Comparison of ENCODE assay signal across 9 cellular contexts in genomic region chr9:136012651-136013050, GRCh38. TPM values are rescaled to one million over a fixed set of nuclear protein-coding genes. Genes with fewer than 3 reads are reported as not detected.
DNase-seq lines count a peak whose midpoint lies in the region; ATAC-seq, FAIRE-seq and TF ChIP-seq lines count a peak whose summit lies in the region.
"Had no signal": no experiment of that assay in that cellular context is flagged by ENCODE, and none has a peak within 500 bp of the region (broad histone marks: within the 10 kb centered on the region; RNA-seq: fewer than 3 reads in every experiment).

No MANE protein-coding gene starts in this region.

- no peak overlapping the region for H2BK20ac ChIP-seq in IMR-90 (ENCODE audit: low read depth, low read length)

- 80% methylated on average over 2 of the region's 18 CpGs; no CpG with 5 or more reads in 1 of the 2 experiments for WGBS in IMR-90 (ENCODE audit: extremely low coverage in 2 of 2, insufficient read length in 1 of 2), 2 experiments
- 83% methylated on average over 18 of the region's 18 CpGs for WGBS in K562 (ENCODE audit: insufficient coverage, low coverage, missing lambda C conversion rate)
- 86% methylated on average over 17 of the region's 18 CpGs for WGBS in hepatocyte (ENCODE audit: low lambda C conversion rate, missing lambda C conversion rate)
- 71% methylated on average over 18 of the region's 18 CpGs for WGBS in smooth muscle cell (ENCODE audit: low lambda C conversion rate)

- no peak for ATAC-seq in IMR-90 (ENCODE audit: low read depth)
- ATAC-seq in K562: no peak
- no peak for ATAC-seq in GM18870 (IDR thresholded peaks at IDR 0.05; ENCODE audit: unreplicated experiment)
- ATAC-seq in GM21390 (IDR thresholded peaks at IDR 0.05; ENCODE audit: unreplicated experiment): no peak
- ATAC-seq: HCT116 had no signal

- TF ChIP-seq EP300 in K562 (IDR thresholded peaks at IDR 0.05; ENCODE audit: low read length): no peak

- H2BK15ac ChIP-seq in IMR-90 (ENCODE audit: low read depth, low read length): no peak overlapping the region

- dilution Hi-C loops in IMR-90 (cut with HindIII; ENCODE audit: low sequenced_read_pairs, unreplicated experiment): no loop called here

- no peak overlapping the region for H3K4me2 ChIP-seq in IMR-90 (ENCODE audit: low read depth, low read length)
- H3K4me2 ChIP-seq in K562 (ENCODE audit: insufficient read depth, low read length): no peak overlapping the region
- H3K4me2 ChIP-seq in hepatocyte: peak overlapping the region; percentile 45
- H3K4me2 ChIP-seq in smooth muscle cell: peak overlapping the region; percentile 46

- H2AK9ac ChIP-seq in IMR-90 (replicated peaks; ENCODE audit: low read depth, low read length, poor library complexity): no peak overlapping the region

- BruUV-seq in IMR-90 (replicated peaks; lab: Mats Ljungman, UMichigan) (no TSS peak), K562 (replicated peaks; lab: Mats Ljungman, UMichigan) (no TSS peak)

- TF ChIP-seq CTCF in IMR-90 (conservative IDR thresholded peaks at IDR 0.05; ENCODE audit: low read depth, low read length) (no peak), K562 (IDR thresholded peaks at IDR 0.05 in 2 of 3, conservative IDR thresholded peaks at IDR 0.05 in 1 of 3; ENCODE audit: insufficient read depth in 2 of 3, low read depth in 1 of 3, low read length in 3 of 3) (no peak), hepatocyte (IDR thresholded peaks at IDR 0.05; ENCODE audit: poor library complexity) (no peak), smooth muscle cell (IDR thresholded peaks at IDR 0.05; ENCODE audit: borderline replicate concordance, insufficient read depth, poor library complexity, severe bottlenecking) (no peak)

- H4K91ac ChIP-seq in IMR-90 (ENCODE audit: insufficient read depth, low read depth, low read length): no peak overlapping the region

- in situ Hi-C loops in IMR-90 (cut with MboI; ENCODE audit: low sequenced_read_pairs): no loop called here
- in situ Hi-C loops in K562 (cut with MboI): no loop called here

- H3K18ac ChIP-seq in IMR-90 (ENCODE audit: low read depth, low read length): no peak overlapping the region

- H3K4me1 ChIP-seq in IMR-90 (ENCODE audit: control insufficient read depth, insufficient read depth, low read length) (peaks cover 20% of the 10 kb centered on the region), K562 (replicated peaks in 1 of 2; ENCODE audit: control insufficient read depth in 2 of 2, insufficient read depth in 2 of 2, low read length in 2 of 2) (peaks cover 0 to 66% of the 10 kb centered on the region in 2 experiments; a peak in 2 of 5 replicates), hepatocyte (ENCODE audit: insufficient read depth) (peaks cover 25% of the 10 kb centered on the region), smooth muscle cell (ENCODE audit: low read depth) (peaks cover 12% of the 10 kb centered on the region)

- no peak overlapping the region for H3K23ac ChIP-seq in IMR-90 (ENCODE audit: low read depth, low read length)

- H3K9me3 ChIP-seq in IMR-90 (ENCODE audit: control insufficient read depth, insufficient read depth, low read length) (no peaks in the 10 kb centered on the region), K562 (replicated peaks; ENCODE audit: control insufficient read depth, insufficient read depth, low read depth, low read length) (no peaks in the 10 kb centered on the region), hepatocyte (ENCODE audit: low read depth) (no peaks in the 10 kb centered on the region), smooth muscle cell (replicated peaks; ENCODE audit: low read depth) (no peaks in the 10 kb centered on the region)

- peaks cover 21% of the 10 kb centered on the region; the same call in 1 of the 2 replicates for H3K36me3 ChIP-seq in IMR-90 (ENCODE audit: control insufficient read depth, insufficient read depth, low read length)
- H3K36me3 ChIP-seq in K562 (ENCODE audit: control insufficient read depth, insufficient read depth, low read length): peaks cover 61% of the 10 kb centered on the region; the same call in 1 of the 3 replicates
- H3K36me3 ChIP-seq in hepatocyte (replicated peaks; ENCODE audit: insufficient read depth, low read depth): no peaks in the 10 kb centered on the region
- no peaks in the 10 kb centered on the region for H3K36me3 ChIP-seq in smooth muscle cell (ENCODE audit: low read depth)

- FAIRE-seq in K562 (lab: Jason Lieb, UNC): no peak

- H2BK5ac ChIP-seq in IMR-90 (ENCODE audit: low read depth, low read length, poor library complexity, severe bottlenecking): no peak overlapping the region

- intact Hi-C loops in IMR-90 (cut with micrococcal nuclease): no loop called here
- intact Hi-C loops in K562 (cut with micrococcal nuclease): no loop called here

- DNase-seq in IMR-90 (peak; percentile 15), K562 (ENCODE audit: extremely low read depth in 1 of 4, low spot score in 3 of 4) (peak in 1 of 4 experiments; percentile 44), hepatocyte (ENCODE audit: low spot score) (no peak), smooth muscle cell (lab: John Stamatoyannopoulos, UW; ENCODE audit: unreplicated experiment) (no peak), GM03348 (ENCODE audit: low spot score) (no peak), HuH-7 (ENCODE audit: low spot score) (no peak)

- H2AK5ac ChIP-seq in IMR-90 (ENCODE audit: low read depth, low read length): no peak overlapping the region

- POLR2A ChIA-PET in IMR-90 (lab: Charles Lee; ENCODE audit: unreplicated experiment): no interaction called here
- POLR2A ChIA-PET in K562 (lab: Yijun Ruan, JAX): interaction anchor here (0.6 to 1.0 kb wide), 2 partner anchors 10 to 507 kb away, joined by 3 to 4 read pairs; no protein-coding TSS in a partner anchor

- H4K20me1 ChIP-seq in IMR-90 (ENCODE audit: insufficient read depth, low read length): peaks cover 30% of the 10 kb centered on the region
- no peaks in the 10 kb centered on the region for H4K20me1 ChIP-seq in K562 (replicated peaks; ENCODE audit: control insufficient read depth, insufficient read depth, low read length)
- H4K20me1 ChIP-seq in hepatocyte (ENCODE audit: insufficient read depth, poor library complexity, severe bottlenecking): peaks cover 10% of the 10 kb centered on the region
- H4K20me1 ChIP-seq in smooth muscle cell (ENCODE audit: low read depth): peaks cover 47% of the 10 kb centered on the region

- no peak for TF ChIP-seq RAD21 in IMR-90 (IDR thresholded peaks at IDR 0.05; ENCODE audit: low read length)
- no peak for TF ChIP-seq RAD21 in K562 (CRISPR knock-in tag; conservative IDR thresholded peaks at IDR 0.05 in 1 of 2, IDR thresholded peaks at IDR 0.05 in 1 of 2)

- peaks cover 12% of the 10 kb centered on the region for H3K9me1 ChIP-seq in IMR-90 (ENCODE audit: insufficient read depth, low read length)
- peaks cover 15% of the 10 kb centered on the region for H3K9me1 ChIP-seq in K562 (ENCODE audit: control insufficient read depth, insufficient read depth, low read length)

- TF ChIP-seq POLR2A in IMR-90 (IDR thresholded peaks at IDR 0.05; ENCODE audit: low read depth, low read length) (no peak), K562 (conservative IDR thresholded peaks at IDR 0.05) (no peak)

- H3F3A ChIP-seq in smooth muscle cell (ENCODE audit: low read depth): no peaks in the 10 kb centered on the region

- H3K79me2 ChIP-seq in K562 (ENCODE audit: control insufficient read depth, insufficient read depth, low read length) (peaks cover 5% of the 10 kb centered on the region; the same call in 1 of the 3 replicates), hepatocyte (peaks cover 3% of the 10 kb centered on the region), smooth muscle cell (ENCODE audit: low read depth) (peaks cover 7% of the 10 kb centered on the region)

- no peak overlapping the region for H3K14ac ChIP-seq in IMR-90 (replicated peaks; ENCODE audit: low read depth, low read length)

- no peak overlapping the region for H4K8ac ChIP-seq in IMR-90 (ENCODE audit: low read depth in 2 of 2, low read length in 2 of 2)

- no peak overlapping the region for H3K9ac ChIP-seq in IMR-90 (ENCODE audit: low read depth, low read length)
- H3K9ac ChIP-seq in K562 (ENCODE audit: insufficient read depth in 1 of 2, low read depth in 2 of 2, low read length in 2 of 2): no peak overlapping the region
- H3K9ac ChIP-seq in smooth muscle cell (ENCODE audit: low read depth): no peak overlapping the region

- H3K56ac ChIP-seq in IMR-90 (ENCODE audit: extremely low read depth, insufficient read depth, low read length): no peak overlapping the region

- no peaks in the 10 kb centered on the region for H3K27me3 ChIP-seq in IMR-90 (ENCODE audit: control insufficient read depth, insufficient read depth, low read length)
- no peaks in the 10 kb centered on the region for H3K27me3 ChIP-seq in K562 (ENCODE audit: control insufficient read depth in 2 of 2, insufficient read depth in 2 of 2, low read length in 2 of 2)
- H3K27me3 ChIP-seq in hepatocyte: no peaks in the 10 kb centered on the region
- H3K27me3 ChIP-seq in smooth muscle cell (ENCODE audit: low read depth): no peaks in the 10 kb centered on the region

- H3K9me2 ChIP-seq in hepatocyte (replicated peaks; ENCODE audit: insufficient read depth): no peaks in the 10 kb centered on the region

- H4K5ac ChIP-seq in IMR-90 (ENCODE audit: low read depth, low read length): no peak overlapping the region

- H2AFZ ChIP-seq in IMR-90 (replicated peaks; ENCODE audit: low read length, poor library complexity) (peak overlapping the region; percentile 23), K562 (ENCODE audit: low read depth, low read length) (no peak overlapping the region), hepatocyte (no peak overlapping the region), smooth muscle cell (ENCODE audit: low read depth) (no peak overlapping the region)

- H3K4me3 ChIP-seq in IMR-90 (ENCODE audit: insufficient read depth, low read depth, low read length) (no peak overlapping the region), K562 (no peak overlapping the region), hepatocyte (no peak overlapping the region), smooth muscle cell (no peak overlapping the region)

- CTCF ChIA-PET in IMR-90 (lab: Yijun Ruan, JAX): no interaction called here
- CTCF ChIA-PET in K562 (lab: Yijun Ruan, JAX; ENCODE audit: low intra/inter-chr PET ratio): no interaction called here

- peaks cover 6 to 54% of the 10 kb centered on the region in 2 experiments for H3K79me1 ChIP-seq in IMR-90 (ENCODE audit: low read depth in 1 of 2, low read length in 2 of 2)

- no peak overlapping the region for H2BK120ac ChIP-seq in IMR-90 (ENCODE audit: low read depth, low read length)

- H3K4ac ChIP-seq in IMR-90 (ENCODE audit: low read depth, low read length): no peak overlapping the region

- H3K27ac ChIP-seq in IMR-90 (ENCODE audit: insufficient read depth, low read length) (no peak overlapping the region), K562 (ENCODE audit: extremely low read depth, low read depth, low read length) (no peak overlapping the region), hepatocyte (peak overlapping the region; percentile 52), smooth muscle cell (ENCODE audit: low read depth) (no peak overlapping the region)

RNA-seq across cellular contexts. Expression of gene UBAC1, which starts 51.5 kb away (rescaled TPM):
- 25.3 and 33.6 TPM in 2 replicates for total RNA-seq in IMR-90 (2012; rRNA removed)
- 33.9 and 36.4 TPM in 2 replicates for polyA plus RNA-seq in IMR-90 (2012; rRNA removed)
- 38.7 and 47.1 TPM in 2 replicates for polyA plus RNA-seq in IMR-90 (2012; cell fraction: cytosol; rRNA removed)
- polyA plus RNA-seq in IMR-90 (2012; cell fraction: nucleus; rRNA removed; ENCODE audit: low replicate concordance): 63.9 and 70.8 TPM in 2 replicates
- total RNA-seq in K562 (2011; cell fraction: chromatin; rRNA removed; ENCODE audit: low replicate concordance): 536 and 854 TPM in 2 replicates
- 552 and 553 TPM in 2 replicates for total RNA-seq in K562 (2011; cell fraction: nucleolus; rRNA removed)
- total RNA-seq in K562 (2011; cell fraction: nucleoplasm; rRNA removed): 447 and 492 TPM in 2 replicates
- total RNA-seq in K562 (2014; rRNA removed): 399 and 504 TPM in 2 replicates
- total RNA-seq in K562 (2014; rRNA removed; fragmentation: Illumina TruSeq; extraction: Trizol): 138 and 145 TPM in 2 replicates
- 166 and 171 TPM in 2 replicates for total RNA-seq in K562 (2015; rRNA removed; fragmentation: Illumina TruSeq; extraction: Trizol)
- 294 and 309 TPM in 2 replicates for total RNA-seq in K562 (2021)
- 385 and 395 TPM in 2 replicates for polyA plus RNA-seq in K562 (2011; rRNA removed)
- 447 and 505 TPM in 2 replicates for polyA plus RNA-seq in K562 (2011; cell fraction: cytosol; rRNA removed)
- polyA plus RNA-seq in K562 (2011; cell fraction: nucleus; rRNA removed): 838 and 845 TPM in 2 replicates
- 178 and 239 TPM in 2 replicates for polyA plus RNA-seq in K562 (2012)
- 219 and 228 TPM in 2 replicates for polyA plus RNA-seq in K562 (2014; fragmentation: Illumina TruSeq; extraction: Trizol)
- 100 to 1,000 TPM in 1 of 2 experiments, 10 to 100 TPM in 1; 94.0 to 117 TPM for polyA plus RNA-seq in K562 (2014; fragmentation: Nextera tagmentation; extraction: Ambion mirVana)
- polyA plus RNA-seq in K562 (2014; rRNA removed): 381 and 405 TPM in 2 replicates
- 128 and 165 TPM in 2 replicates for polyA minus RNA-seq in K562 (2011; rRNA and poly(A)+ RNA removed)
- 110 and 129 TPM in 2 replicates for polyA minus RNA-seq in K562 (2011; cell fraction: cytosol; rRNA and poly(A)+ RNA removed)
- polyA minus RNA-seq in K562 (2011; cell fraction: nucleus; rRNA and poly(A)+ RNA removed): 120 and 171 TPM in 2 replicates
- 33.6 and 36.4 TPM in 2 replicates for total RNA-seq in hepatocyte
- 35.2 and 42.5 TPM in 2 replicates for polyA plus RNA-seq in hepatocyte
- total RNA-seq in smooth muscle cell: 34.3 and 35.3 TPM in 2 replicates
- 43.5 and 50.4 TPM in 2 replicates for polyA plus RNA-seq in smooth muscle cell

Comparison
In these comparisons a context has a peak if more than half of its experiments do, and no peak if none do; other contexts are left out.
1. H3K4me2 ChIP-seq: peak in hepatocyte (single experiment) and smooth muscle cell (single experiment); none in IMR-90 (single experiment) and K562 (single experiment).